15 cellular contexts compared by ENCODE assay signal in the genomic region with DNA sequence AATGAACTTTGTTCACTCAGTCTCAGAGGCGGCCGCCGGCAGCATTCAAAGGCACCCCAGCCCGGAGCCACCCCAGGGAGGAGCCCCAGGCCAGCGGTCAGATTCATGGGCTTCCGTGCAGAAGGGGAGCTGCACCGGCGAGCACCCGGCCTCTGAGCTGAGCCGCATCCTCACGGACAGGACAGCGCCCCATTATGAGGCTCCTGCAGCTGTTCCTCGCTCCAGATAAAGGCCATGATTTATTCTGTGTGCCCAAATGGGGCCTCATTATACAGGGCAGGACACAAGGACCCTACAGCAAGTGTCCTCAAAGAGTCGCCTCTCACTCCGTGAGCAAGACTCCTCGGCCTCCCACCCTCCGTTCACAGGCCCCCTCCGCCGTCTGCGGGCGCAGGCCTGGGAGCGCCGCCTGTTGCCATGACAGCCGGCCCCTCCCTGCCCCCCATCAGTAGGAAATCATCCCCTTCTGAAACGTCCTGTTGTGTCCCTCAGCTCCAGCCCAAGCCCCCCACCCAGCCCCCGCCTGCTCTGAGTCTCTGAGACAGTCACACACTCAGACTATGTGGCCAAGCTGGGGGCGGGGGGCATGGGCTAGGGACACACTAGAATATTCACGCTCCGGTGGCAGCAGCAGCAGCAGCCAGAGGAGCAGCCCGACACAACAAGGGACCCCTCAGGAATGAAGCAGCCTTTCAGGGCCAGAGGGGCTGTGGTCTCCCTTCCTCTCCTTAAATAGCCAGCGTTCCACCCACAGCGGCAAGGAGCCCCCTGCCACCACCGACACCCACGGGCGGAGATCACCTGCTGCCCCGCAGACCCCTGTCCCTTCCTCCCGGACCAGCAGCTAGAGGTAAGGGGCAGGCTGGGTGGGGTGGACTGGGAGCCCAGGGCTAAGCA. TPM values are rescaled to one million over a fixed set of nuclear protein-coding genes. Genes with fewer than 3 reads are reported as not detected.
DNase-seq lines count a peak whose midpoint lies in the region; ATAC-seq, FAIRE-seq and TF ChIP-seq lines count a peak whose summit lies in the region.
"Had no signal": no experiment of that assay in that cellular context is flagged by ENCODE, and none has a peak within 500 bp of the region (broad histone marks: within the 10 kb centered on the region; RNA-seq: fewer than 3 reads in every experiment).

A gene with protein sequence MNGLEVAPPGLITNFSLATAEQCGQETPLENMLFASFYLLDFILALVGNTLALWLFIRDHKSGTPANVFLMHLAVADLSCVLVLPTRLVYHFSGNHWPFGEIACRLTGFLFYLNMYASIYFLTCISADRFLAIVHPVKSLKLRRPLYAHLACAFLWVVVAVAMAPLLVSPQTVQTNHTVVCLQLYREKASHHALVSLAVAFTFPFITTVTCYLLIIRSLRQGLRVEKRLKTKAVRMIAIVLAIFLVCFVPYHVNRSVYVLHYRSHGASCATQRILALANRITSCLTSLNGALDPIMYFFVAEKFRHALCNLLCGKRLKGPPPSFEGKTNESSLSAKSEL (plus strand): TSS at position 759 of the 897 bp plus-strand sequence. CDS start 4,583 bp downstream, outside the sequence.

- no peaks in the 10 kb centered on the region for H3K9me3 Mint-ChIP-seq in activated CD4-positive, alpha-beta T cell treated with anti-CD3 and anti-CD28 coated beads, Interleukin-2, amount 10 ng/mL, durations not matched to agents 7 days and 5 days
- no peaks in the 10 kb centered on the region for H3K9me3 Mint-ChIP-seq in activated CD4-positive, alpha-beta T cell treated with anti-CD3 and anti-CD28 coated beads for 36 hours (ENCODE audit: low read depth)
- H3K9me3 Mint-ChIP-seq in activated T-helper 1 cell treated with anti-CD3 and anti-CD28 coated beads, Interleukin-12 subunit alpha, Interleukin-12 subunit beta, Interleukin-2, Interleukin-4 antibody, amounts not matched to agents 30 ng/mL and 10 ng/mL and 1 ng/mL, durations not matched to agents 14 hours and 24 hours and 36 hours, result no peaks in the 10 kb centered on the region
- H3K9me3 Mint-ChIP-seq: immature natural killer cell had no signal

- H3K36me3 Mint-ChIP-seq in activated CD4-positive, alpha-beta T cell treated with anti-CD3 and anti-CD28 coated beads, Interleukin-2, amount 10 ng/mL, durations not matched to agents 7 days and 5 days (ENCODE audit: low read depth), result no peaks in the 10 kb centered on the region
- H3K36me3 Mint-ChIP-seq in activated CD4-positive, alpha-beta T cell treated with anti-CD3 and anti-CD28 coated beads for 36 hours (ENCODE audit: low read depth), result no peaks in the 10 kb centered on the region
- H3K36me3 Mint-ChIP-seq in activated T-helper 1 cell treated with anti-CD3 and anti-CD28 coated beads, Interleukin-12 subunit alpha, Interleukin-12 subunit beta, Interleukin-2, Interleukin-4 antibody, amounts not matched to agents 30 ng/mL and 10 ng/mL and 1 ng/mL, durations not matched to agents 14 hours and 24 hours and 36 hours (ENCODE audit: low read depth), result no peaks in the 10 kb centered on the region
- H3K36me3 Mint-ChIP-seq: immature natural killer cell had no signal

- H3K27ac ChIP-seq in heart left ventricle (peak within 1 kb of the TSS; percentile 1 to 92 (median 72)), neuronal stem cell (replicated peaks; ENCODE audit: low read length) (no peak within 1 kb of the TSS), uterus (peak within 1 kb of the TSS; percentile 47 to 70)
- H3K27ac ChIP-seq: epithelial cell of prostate, prostate gland had no signal

- CTCF ChIA-PET in activated CD4-positive, alpha-beta T cell treated with anti-CD3 and anti-CD28 coated beads, Interleukin-2, amount 10 ng/mL, durations not matched to agents 7 days and 5 days (lab: Charles Lee), result interaction anchor here (1.8 to 5.0 kb wide), 2 partner anchors 8 to 54 kb away, joined by 4 to 28 read pairs; no protein-coding TSS in a partner anchor
- CTCF ChIA-PET in activated CD4-positive, alpha-beta T cell treated with anti-CD3 and anti-CD28 coated beads for 36 hours (lab: Charles Lee), result interaction anchor here (2.0 kb wide), 1 partner anchor 30 kb away, joined by 5 read pairs; no protein-coding TSS in a partner anchor

- H3K27me3 Mint-ChIP-seq in activated CD4-positive, alpha-beta T cell treated with anti-CD3 and anti-CD28 coated beads, Interleukin-2, amount 10 ng/mL, durations not matched to agents 7 days and 5 days, result no peaks in the 10 kb centered on the region
- no peaks in the 10 kb centered on the region for H3K27me3 Mint-ChIP-seq in activated CD4-positive, alpha-beta T cell treated with anti-CD3 and anti-CD28 coated beads for 36 hours
- H3K27me3 Mint-ChIP-seq in activated T-helper 1 cell treated with anti-CD3 and anti-CD28 coated beads, Interleukin-12 subunit alpha, Interleukin-12 subunit beta, Interleukin-2, Interleukin-4 antibody, amounts not matched to agents 30 ng/mL and 10 ng/mL and 1 ng/mL, durations not matched to agents 14 hours and 24 hours and 36 hours (ENCODE audit: insufficient read depth), result no peaks in the 10 kb centered on the region

- H3K36me3 ChIP-seq in heart left ventricle, result peaks cover 0 to 40% (median 19%) of the 10 kb centered on the region in 9 donors
- H3K36me3 ChIP-seq in neuronal stem cell (replicated peaks in 1 of 2; ENCODE audit: control insufficient read depth in 2 of 2, insufficient read depth in 2 of 2, low read length in 2 of 2), result no peaks in the 10 kb centered on the region
- no peaks in the 10 kb centered on the region for H3K36me3 ChIP-seq in uterus
- H3K36me3 ChIP-seq: prostate gland had no signal

- H2BK120ac ChIP-seq in neuronal stem cell (ENCODE audit: low read depth, low read length), result peak within 1 kb of the TSS; percentile 68

- no peak within 1 kb of the TSS for H4K91ac ChIP-seq in neuronal stem cell (ENCODE audit: low read depth, low read length, poor library complexity)

- peak within 1 kb of the TSS; percentile 89 for H3K18ac ChIP-seq in neuronal stem cell (ENCODE audit: low read length)

- no peak within 1 kb of the TSS for H3K4me2 ChIP-seq in neuronal stem cell (ENCODE audit: insufficient read depth, low read length, poor library complexity, severe bottlenecking)

- intact Hi-C loops in activated CD4-positive, alpha-beta T cell treated with anti-CD3 and anti-CD28 coated beads for 36 hours (cut with DNase I, micrococcal nuclease), result loop anchor here in 1 of 2 experiments (5.0 to 10.0 kb wide), 3 partner anchors 57 to 451 kb away; a partner anchor contains a TSS
- intact Hi-C loops in heart left ventricle (cut with DNase I) (loop anchor here in 5 of 10 donors (5.0 to 10.0 kb wide), 4 partner anchors 37 to 53 kb away; no protein-coding TSS in a partner anchor), uterus (cut with DNase I; ENCODE audit: low total_unique reads) (no loop called here)
- intact Hi-C loops in activated T-helper 1 cell treated with anti-CD3 and anti-CD28 coated beads, Interleukin-12 subunit alpha, Interleukin-12 subunit beta, Interleukin-2, Interleukin-4 antibody, amounts not matched to agents 30 ng/mL and 10 ng/mL and 1 ng/mL, durations not matched to agents 14 hours and 24 hours and 36 hours (cut with micrococcal nuclease), result loop anchor here (10.0 kb wide), 1 partner anchor 321 kb away; no protein-coding TSS in a partner anchor

- no peak for DNase-seq in activated CD4-positive, alpha-beta T cell treated with anti-CD3 and anti-CD28 coated beads, Interleukin-2, amount 10 ng/mL, durations not matched to agents 7 days and 5 days
- DNase-seq in activated CD4-positive, alpha-beta T cell treated with anti-CD3 and anti-CD28 coated beads for 36 hours, result no peak
- DNase-seq in heart left ventricle (peak in 3 of 5 donors; percentile 26 to 58 (median 26)), neuronal stem cell (ENCODE audit: low spot score) (no peak), uterus (no peak), NCI-H1092 treated with DMSO at 0.1 percent for 48 hours (lab: John Stamatoyannopoulos, UW) (no peak), GM12892 (ENCODE audit: insufficient read length) (no peak)
- no peak for DNase-seq in activated T-helper 1 cell treated with anti-CD3 and anti-CD28 coated beads, Interleukin-12 subunit alpha, Interleukin-12 subunit beta, Interleukin-2, Interleukin-4 antibody, amounts not matched to agents 30 ng/mL and 10 ng/mL and 1 ng/mL, durations not matched to agents 14 hours and 24 hours and 36 hours (ENCODE audit: low spot score)
- DNase-seq: 8988T, amniotic stem cell, immature natural killer cell, NCI-H146, OCI-M1 had no signal

- peaks cover 13 to 91% (median 68%) of the 10 kb centered on the region in 12 donors for H3K4me1 ChIP-seq in heart left ventricle
- peaks cover 12 to 16% of the 10 kb centered on the region in 2 donors for H3K4me1 ChIP-seq in neuronal stem cell (ENCODE audit: control insufficient read depth in 2 of 2, insufficient read depth in 1 of 2, low read depth in 1 of 2, low read length in 2 of 2)
- H3K4me1 ChIP-seq in uterus, result peaks cover 0 to 4% of the 10 kb centered on the region in 2 donors

- H3K23ac ChIP-seq in neuronal stem cell (ENCODE audit: low read depth, low read length, poor library complexity), result peak within 1 kb of the TSS; percentile 81

- H3K4ac ChIP-seq in neuronal stem cell (ENCODE audit: low read length), result no peak within 1 kb of the TSS

- no peak within 1 kb of the TSS for H3K4me3 ChIP-seq in heart left ventricle
- peak within 1 kb of the TSS in 1 of 2 donors; percentile 18 for H3K4me3 ChIP-seq in neuronal stem cell (ENCODE audit: low read length in 2 of 2)
- no peak within 1 kb of the TSS for H3K4me3 ChIP-seq in uterus
- H3K4me3 ChIP-seq: prostate gland had no signal

- TF ChIP-seq POLR2A in heart left ventricle (IDR thresholded peaks at IDR 0.05), result no peak
- TF ChIP-seq POLR2A in uterus (IDR thresholded peaks at IDR 0.05), result no peak
- TF ChIP-seq POLR2A in GM12892 (IDR thresholded peaks at IDR 0.05; ENCODE audit: low read depth, low read length), result no peak

- no peak for FAIRE-seq in GM12892 (lab: Jason Lieb, UNC)

- no peaks in the 10 kb centered on the region for H3K79me1 ChIP-seq in neuronal stem cell (ENCODE audit: low read depth, low read length)

- no peak within 1 kb of the TSS for H3K4me3 Mint-ChIP-seq in activated CD4-positive, alpha-beta T cell treated with anti-CD3 and anti-CD28 coated beads, Interleukin-2, amount 10 ng/mL, durations not matched to agents 7 days and 5 days
- no peak within 1 kb of the TSS for H3K4me3 Mint-ChIP-seq in activated CD4-positive, alpha-beta T cell treated with anti-CD3 and anti-CD28 coated beads for 36 hours
- H3K4me3 Mint-ChIP-seq in activated T-helper 1 cell treated with anti-CD3 and anti-CD28 coated beads, Interleukin-12 subunit alpha, Interleukin-12 subunit beta, Interleukin-2, Interleukin-4 antibody, amounts not matched to agents 30 ng/mL and 10 ng/mL and 1 ng/mL, durations not matched to agents 14 hours and 24 hours and 36 hours, result no peak within 1 kb of the TSS
- H3K4me3 Mint-ChIP-seq: immature natural killer cell had no signal

- H2AFZ ChIP-seq in neuronal stem cell (ENCODE audit: low read length), result peak within 1 kb of the TSS; percentile 83

- WGBS in heart left ventricle, 4 donors, result 81 to 90% (median 87%) methylated on average over 29 to 37 of the region's 37 CpGs
- no CpG with 5 or more reads among the region's 37 CpGs for WGBS in neuronal stem cell (ENCODE audit: extremely low coverage in 2 of 2, insufficient read length in 2 of 2, insufficient replicate concordance in 1 of 2), 2 donors

- POLR2A ChIA-PET in activated CD4-positive, alpha-beta T cell treated with anti-CD3 and anti-CD28 coated beads, Interleukin-2, amount 10 ng/mL, durations not matched to agents 7 days and 5 days (lab: Charles Lee), result no interaction called here
- POLR2A ChIA-PET in activated CD4-positive, alpha-beta T cell treated with anti-CD3 and anti-CD28 coated beads for 36 hours (lab: Charles Lee), result no interaction called here

- peak within 1 kb of the TSS; percentile 97 for H2BK15ac ChIP-seq in neuronal stem cell (ENCODE audit: low read length)

- peak within 1 kb of the TSS; percentile 94 for H2AK5ac ChIP-seq in neuronal stem cell (ENCODE audit: low read depth, low read length)

- H3K27me3 ChIP-seq in heart left ventricle (no peaks in the 10 kb centered on the region), neuronal stem cell (ENCODE audit: control insufficient read depth in 3 of 3, insufficient read depth in 3 of 3, low read depth in 1 of 3, low read length in 3 of 3) (peaks cover 0 to 2% (median 0%) of the 10 kb centered on the region in 3 experiments), uterus (no peaks in the 10 kb centered on the region)

- H3K9ac ChIP-seq in neuronal stem cell (ENCODE audit: low read depth, low read length, poor library complexity), result peak within 1 kb of the TSS; percentile 67

- TF ChIP-seq CTCF in heart left ventricle (IDR thresholded peaks at IDR 0.05), result no peak
- no peak for TF ChIP-seq CTCF in uterus (IDR thresholded peaks at IDR 0.05)

- H3K14ac ChIP-seq in neuronal stem cell (ENCODE audit: low read length), result no peak within 1 kb of the TSS

- H3K27ac Mint-ChIP-seq in activated CD4-positive, alpha-beta T cell treated with anti-CD3 and anti-CD28 coated beads, Interleukin-2, amount 10 ng/mL, durations not matched to agents 7 days and 5 days, result peak within 1 kb of the TSS; percentile 68
- no peak within 1 kb of the TSS for H3K27ac Mint-ChIP-seq in activated CD4-positive, alpha-beta T cell treated with anti-CD3 and anti-CD28 coated beads for 36 hours
- H3K27ac Mint-ChIP-seq in activated T-helper 1 cell treated with anti-CD3 and anti-CD28 coated beads, Interleukin-12 subunit alpha, Interleukin-12 subunit beta, Interleukin-2, Interleukin-4 antibody, amounts not matched to agents 30 ng/mL and 10 ng/mL and 1 ng/mL, durations not matched to agents 14 hours and 24 hours and 36 hours, result no peak within 1 kb of the TSS
- H3K27ac Mint-ChIP-seq: immature natural killer cell had no signal

- H2BK12ac ChIP-seq in neuronal stem cell (ENCODE audit: low read length), result peak within 1 kb of the TSS; percentile 93

- ATAC-seq in activated CD4-positive, alpha-beta T cell treated with anti-CD3 and anti-CD28 coated beads for 36 hours, result no peak
- no peak for ATAC-seq in heart left ventricle

- H2BK5ac ChIP-seq in neuronal stem cell (ENCODE audit: low read length), result peak within 1 kb of the TSS; percentile 58

- H3K9me3 ChIP-seq in heart left ventricle (no peaks in the 10 kb centered on the region), neuronal stem cell (replicated peaks in 1 of 2; ENCODE audit: control insufficient read depth in 2 of 2, insufficient read depth in 1 of 2, low read depth in 1 of 2, low read length in 2 of 2) (no peaks in the 10 kb centered on the region), uterus (no peaks in the 10 kb centered on the region)
- H3K9me3 ChIP-seq: prostate gland had no signal

- H3K4me1 Mint-ChIP-seq in activated CD4-positive, alpha-beta T cell treated with anti-CD3 and anti-CD28 coated beads, Interleukin-2, amount 10 ng/mL, durations not matched to agents 7 days and 5 days, result peaks cover 35% of the 10 kb centered on the region
- H3K4me1 Mint-ChIP-seq in activated CD4-positive, alpha-beta T cell treated with anti-CD3 and anti-CD28 coated beads for 36 hours, result peaks cover 22% of the 10 kb centered on the region
- peaks cover 5% of the 10 kb centered on the region for H3K4me1 Mint-ChIP-seq in activated T-helper 1 cell treated with anti-CD3 and anti-CD28 coated beads, Interleukin-12 subunit alpha, Interleukin-12 subunit beta, Interleukin-2, Interleukin-4 antibody, amounts not matched to agents 30 ng/mL and 10 ng/mL and 1 ng/mL, durations not matched to agents 14 hours and 24 hours and 36 hours (ENCODE audit: low read depth)

- H4K8ac ChIP-seq in neuronal stem cell (ENCODE audit: low read depth, low read length), result peak within 1 kb of the TSS; percentile 31

RNA-seq across cellular contexts. Expression of the gene that starts here (rescaled TPM):
- not detected for total RNA-seq in activated CD4-positive, alpha-beta T cell treated with anti-CD3 and anti-CD28 coated beads, Interleukin-2, amount 10 ng/mL, durations not matched to agents 7 days and 5 days
- total RNA-seq in activated CD4-positive, alpha-beta T cell treated with anti-CD3 and anti-CD28 coated beads for 36 hours, result not detected
- under 1 TPM in 6 of 9 donors, not detected in 3; 0.10 to 0.36 (median 0.24) TPM for total RNA-seq in heart left ventricle
- polyA plus RNA-seq in heart left ventricle, result 1 to 10 TPM in 1 of 2 donors, under 1 TPM in 1; 0.26 to 8.0 TPM
- polyA plus RNA-seq in neuronal stem cell (2013, experiment 1 of 2), result 0.06 TPM
- polyA plus RNA-seq in neuronal stem cell (2013, experiment 2 of 2), result 0.04 TPM
- total RNA-seq in uterus, result under 1 TPM in 1 of 4 donors, not detected in 3; 0.41 TPM
- total RNA-seq in activated T-helper 1 cell treated with anti-CD3 and anti-CD28 coated beads, Interleukin-12 subunit alpha, Interleukin-12 subunit beta, Interleukin-2, Interleukin-4 antibody, amounts not matched to agents 30 ng/mL and 10 ng/mL and 1 ng/mL, durations not matched to agents 14 hours and 24 hours and 36 hours, result not detected in 2 replicates
- not detected for polyA plus RNA-seq in GM12892 (2012; ENCODE audit: missing spikeins)
- total RNA-seq: prostate gland had no signal
- polyA plus RNA-seq: immature natural killer cell had no signal

Comparison
In these comparisons a context has a peak if more than half of its experiments do, and no peak if none do; other contexts are left out.
1. DNase-seq: peak in heart left ventricle (3 of 5); none in activated CD4-positive, alpha-beta T cell treated with anti-CD3 and anti-CD28 coated beads, Interleukin-2, amount 10 ng/mL, durations not matched to agents 7 days and 5 days (single experiment), activated CD4-positive, alpha-beta T cell treated with anti-CD3 and anti-CD28 coated beads for 36 hours (single experiment), neuronal stem cell (single experiment), uterus (0 of 2), activated T-helper 1 cell treated with anti-CD3 and anti-CD28 coated beads, Interleukin-12 subunit alpha, Interleukin-12 subunit beta, Interleukin-2, Interleukin-4 antibody, amounts not matched to agents 30 ng/mL and 10 ng/mL and 1 ng/mL, durations not matched to agents 14 hours and 24 hours and 36 hours (single experiment), NCI-H1092 treated with DMSO at 0.1 percent for 48 hours (single experiment) and GM12892 (single experiment).